15 cellular contexts compared by ENCODE assay signal in genomic region chr1:188652678-188653077, GRCh38.
DNase-seq lines count a peak whose midpoint lies in the region; ATAC-seq, FAIRE-seq and TF ChIP-seq lines count a peak whose summit lies in the region.
"Had no signal": no experiment of that assay in that cellular context is flagged by ENCODE, and none has a peak within 500 bp of the region (broad histone marks: within the 10 kb centered on the region; RNA-seq: fewer than 3 reads in every experiment).

No MANE protein-coding gene starts in this region.

- H3K79me2 ChIP-seq in neural progenitor cell (ENCODE audit: low read depth) (no peaks in the 10 kb centered on the region), HepG2 (ENCODE audit: insufficient read depth, low read length) (no peaks in the 10 kb centered on the region)

- no peak for TF ChIP-seq EP300 in HepG2 (IDR thresholded peaks at IDR 0.05; ENCODE audit: low read depth in 2 of 2, low read length in 2 of 2)
- no peak for TF ChIP-seq EP300 in HepG2 (CRISPR knock-in tag; IDR thresholded peaks at IDR 0.05; ENCODE audit: borderline replicate concordance)

- ATAC-seq in psoas muscle (no peak), HepG2 (no peak), GM19467 (IDR thresholded peaks at IDR 0.05; ENCODE audit: unreplicated experiment) (no peak)

- H3K4me1 Mint-ChIP-seq in neural progenitor cell = no peaks in the 10 kb centered on the region
- H3K4me1 Mint-ChIP-seq: activated naive CD8-positive, alpha-beta T cell treated with anti-CD3 and anti-CD28 coated beads for 36 hours had no signal

- H2AFZ ChIP-seq in neural progenitor cell (replicated peaks) (peak overlapping the region; percentile 2), HepG2 (ENCODE audit: low read length) (no peak overlapping the region)

- no peak for TF ChIP-seq POLR2A in HepG2 (IDR thresholded peaks at IDR 0.05; ENCODE audit: insufficient read depth in 1 of 2, low read depth in 2 of 2, low read length in 2 of 2)

- H3K9me3 Mint-ChIP-seq in neural progenitor cell = no peaks in the 10 kb centered on the region

- H3K36me3 Mint-ChIP-seq in neural progenitor cell = no peaks in the 10 kb centered on the region
- H3K36me3 Mint-ChIP-seq: activated naive CD8-positive, alpha-beta T cell treated with anti-CD3 and anti-CD28 coated beads for 36 hours had no signal

- no peak for TF ChIP-seq RAD21 in HepG2 (CRISPR knock-in tag; IDR thresholded peaks at IDR 0.05)

- H3K4me3 ChIP-seq in choroid plexus epithelial cell (ENCODE audit: low read depth, low read length) = no peak overlapping the region
- no peak overlapping the region for H3K4me3 ChIP-seq in neural progenitor cell
- no peak overlapping the region for H3K4me3 ChIP-seq in psoas muscle
- H3K4me3 ChIP-seq in HepG2 (replicated peaks in 1 of 3; ENCODE audit: insufficient read depth in 1 of 3, low read depth in 2 of 3, low read length in 3 of 3) = no peak overlapping the region
- H3K4me3 ChIP-seq: SJSA1 had no signal

- H3K9ac ChIP-seq in neural progenitor cell (no peak overlapping the region), HepG2 (ENCODE audit: insufficient read depth, low read depth, low read length) (no peak overlapping the region)

- H3F3A ChIP-seq in neural progenitor cell (ENCODE audit: low read depth) = no peaks in the 10 kb centered on the region

- TF ChIP-seq CTCF in D721Med (IDR thresholded peaks at IDR 0.05; ENCODE audit: insufficient read depth, missing control alignments) (no peak), choroid plexus epithelial cell (conservative IDR thresholded peaks at IDR 0.05; ENCODE audit: low read depth, low read length) (no peak), neural progenitor cell (IDR thresholded peaks at IDR 0.05) (no peak), psoas muscle (IDR thresholded peaks at IDR 0.05) (no peak), HepG2 (CRISPR knock-in tag; IDR thresholded peaks at IDR 0.05) (no peak)

- H3K4me3 Mint-ChIP-seq in neural progenitor cell = no peak overlapping the region
- H3K4me3 Mint-ChIP-seq: activated naive CD8-positive, alpha-beta T cell treated with anti-CD3 and anti-CD28 coated beads for 36 hours had no signal

- intact Hi-C loops in psoas muscle (cut with DNase I) (no loop called here), HepG2 (cut with micrococcal nuclease; ENCODE audit: unreplicated experiment) (no loop called here)

- BruUV-seq in HepG2 (replicated peaks; lab: Mats Ljungman, UMichigan) = no TSS peak

- 56 to 65% (median 64%) methylated on average over 1 of the region's 1 CpG for WGBS in psoas muscle, 3 donors
- 0% methylated on average over 1 of the region's 1 CpG for WGBS in HepG2 (ENCODE audit: low lambda C conversion rate)

- H3K27ac ChIP-seq in neural progenitor cell (no peak overlapping the region), psoas muscle (no peak overlapping the region), HepG2 (ENCODE audit: extremely low read length, insufficient read depth, low read length) (no peak overlapping the region)
- H3K27ac ChIP-seq: C4-2B, HL-60, SJSA1 had no signal

- H3K27me3 ChIP-seq in neural progenitor cell (no peaks in the 10 kb centered on the region), psoas muscle (ENCODE audit: insufficient read depth in 3 of 3, low read length in 2 of 3) (no peaks in the 10 kb centered on the region), HepG2 (ENCODE audit: control insufficient read depth in 1 of 2, insufficient read depth in 2 of 2, low read length in 2 of 2) (no peaks in the 10 kb centered on the region)
- H3K27me3 ChIP-seq: SJSA1 had no signal

- H3K36me3 ChIP-seq in neural progenitor cell (no peaks in the 10 kb centered on the region), psoas muscle (ENCODE audit: insufficient read depth in 1 of 2, low read depth in 1 of 2) (no peaks in the 10 kb centered on the region), HepG2 (replicated peaks in 1 of 2; ENCODE audit: control insufficient read depth in 1 of 2, insufficient read depth in 2 of 2, low read length in 2 of 2) (no peaks in the 10 kb centered on the region)
- H3K36me3 ChIP-seq: SJSA1 had no signal

- H3K27ac Mint-ChIP-seq in neural progenitor cell = no peak overlapping the region
- H3K27ac Mint-ChIP-seq: activated naive CD8-positive, alpha-beta T cell treated with anti-CD3 and anti-CD28 coated beads for 36 hours had no signal

- no peaks in the 10 kb centered on the region for H3K4me1 ChIP-seq in neural progenitor cell
- no peaks in the 10 kb centered on the region for H3K4me1 ChIP-seq in psoas muscle
- H3K4me1 ChIP-seq in HepG2 (ENCODE audit: insufficient read depth, low read length) = no peaks in the 10 kb centered on the region
- H3K4me1 ChIP-seq: SJSA1 had no signal

- no peaks in the 10 kb centered on the region for H4K20me1 ChIP-seq in neural progenitor cell (ENCODE audit: low read depth)
- no peaks in the 10 kb centered on the region for H4K20me1 ChIP-seq in HepG2 (ENCODE audit: insufficient read depth, low read length)

- no peaks in the 10 kb centered on the region for H3K27me3 Mint-ChIP-seq in neural progenitor cell (ENCODE audit: insufficient read depth, low read depth)
- H3K27me3 Mint-ChIP-seq: activated naive CD8-positive, alpha-beta T cell treated with anti-CD3 and anti-CD28 coated beads for 36 hours had no signal

- DNase-seq in D721Med (ENCODE audit: insufficient read length, low spot score) (no peak), NCI-H69 (lab: John Stamatoyannopoulos, UW) (peak; percentile 14), choroid plexus epithelial cell (ENCODE audit: low read depth) (peak; percentile 73), neural progenitor cell (ENCODE audit: low spot score) (no peak), NCI-H187 (lab: John Stamatoyannopoulos, UW) (no peak), psoas muscle (no peak), HepG2 (ENCODE audit: low spot score) (no peak)
- DNase-seq: activated naive CD8-positive, alpha-beta T cell treated with anti-CD3 and anti-CD28 coated beads for 36 hours; cortex of kidney; kidney; NCI-H2107 had no signal

- POLR2A ChIA-PET in HepG2 (lab: Yijun Ruan, JAX) = no interaction called here

- CTCF ChIA-PET in HepG2 (lab: Yijun Ruan, JAX; ENCODE audit: low intra/inter-chr PET ratio, low total read pairs) = no interaction called here

- in situ Hi-C loops in HepG2 (cut with HindIII; ENCODE audit: extremely low pct_ligation_motif_present, low pct_unique_long_range_greater_than_20kb) = no loop called here

- H3K9me3 ChIP-seq in neural progenitor cell (ENCODE audit: low read depth) = no peaks in the 10 kb centered on the region
- H3K9me3 ChIP-seq in psoas muscle = no peaks in the 10 kb centered on the region
- no peaks in the 10 kb centered on the region for H3K9me3 ChIP-seq in HepG2 (ENCODE audit: low read length)
- H3K9me3 ChIP-seq: SJSA1 had no signal

- FAIRE-seq in D721Med (lab: Jason Lieb, UNC) = peak; percentile 63
- no peak for FAIRE-seq in HepG2 (lab: Jason Lieb, UNC)
- FAIRE-seq: kidney had no signal

- H3K4me2 ChIP-seq in neural progenitor cell = no peak overlapping the region
- H3K4me2 ChIP-seq in HepG2 (ENCODE audit: low read depth, low read length) = no peak overlapping the region

TF ChIP-seq in HepG2, 621 proteins besides CTCF, POLR2A, EP300 and RAD21 (continues in another document):
- TF ChIP-seq WIZ (CRISPR knock-in tag; IDR thresholded peaks at IDR 0.05) (no peak), USF2 (IDR thresholded peaks at IDR 0.05; ENCODE audit: low read depth, low read length) (no peak), USF2 (CRISPR knock-in tag; IDR thresholded peaks at IDR 0.05; ENCODE audit: borderline replicate concordance) (no peak), ZNF441 (CRISPR knock-in tag; IDR thresholded peaks at IDR 0.05; ENCODE audit: borderline replicate concordance) (no peak), JUNB (CRISPR knock-in tag; IDR thresholded peaks at IDR 0.05; ENCODE audit: borderline replicate concordance) (no peak), RFXANK (CRISPR knock-in tag; IDR thresholded peaks at IDR 0.05) (no peak), FUBP1 (CRISPR knock-in tag; IDR thresholded peaks at IDR 0.05; ENCODE audit: borderline replicate concordance) (no peak), KAT8 (CRISPR knock-in tag; IDR thresholded peaks at IDR 0.05) (no peak), ZNF143 (CRISPR knock-in tag; IDR thresholded peaks at IDR 0.05) (no peak), ZFP36 (IDR thresholded peaks at IDR 0.05; ENCODE audit: borderline replicate concordance, low read depth, low read length, partially characterized antibody) (no peak)

Comparison
In these comparisons a context has a peak if more than half of its experiments do, and no peak if none do; other contexts are left out.
1. DNase-seq: peak in NCI-H69 (single experiment) and choroid plexus epithelial cell (single experiment); none in D721Med (single experiment), neural progenitor cell (single experiment), NCI-H187 (0 of 2), psoas muscle (0 of 2) and HepG2 (single experiment).